10 cellular contexts compared by ENCODE assay signal in the genomic region with DNA sequence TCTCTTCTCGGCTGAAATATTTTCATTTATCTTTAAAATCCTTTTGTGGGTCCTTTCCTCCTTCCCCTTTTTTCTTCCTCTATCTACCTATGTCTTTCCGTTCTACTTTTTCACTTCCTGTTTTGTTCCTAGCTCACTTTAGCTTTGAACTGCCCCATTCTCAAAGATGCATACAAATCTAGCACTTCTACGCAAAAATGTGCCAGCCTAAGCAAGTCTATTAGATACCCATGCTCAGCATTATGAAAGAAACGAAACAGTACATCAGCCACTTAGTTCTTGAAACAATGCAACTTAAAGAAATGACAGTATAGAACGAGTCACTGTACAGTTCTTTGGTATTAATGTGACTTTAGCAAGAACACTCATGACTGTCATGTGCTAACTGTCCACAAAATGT. TPM values are rescaled to one million over a fixed set of nuclear protein-coding genes. Genes with fewer than 3 reads are reported as not detected.
DNase-seq lines count a peak whose midpoint lies in the region; ATAC-seq, FAIRE-seq and TF ChIP-seq lines count a peak whose summit lies in the region.
"Had no signal": no experiment of that assay in that cellular context is flagged by ENCODE, and none has a peak within 500 bp of the region (broad histone marks: within the 10 kb centered on the region; RNA-seq: fewer than 3 reads in every experiment).

No MANE protein-coding gene starts in this region.

- H3K4me1 Mint-ChIP-seq in memory B cell: peaks cover 44% of the 10 kb centered on the region

- H3K9me3 ChIP-seq in kidney (ENCODE audit: control insufficient read depth in 1 of 2, low read length in 2 of 2) (no peaks in the 10 kb centered on the region), small intestine (ENCODE audit: control insufficient read depth, low read depth) (no peaks in the 10 kb centered on the region)

- no peaks in the 10 kb centered on the region for H3K36me3 ChIP-seq in kidney (ENCODE audit: control insufficient read depth in 1 of 2, insufficient read depth in 2 of 2, low read length in 2 of 2)
- H3K36me3 ChIP-seq in small intestine (ENCODE audit: control insufficient read depth in 2 of 2, insufficient read depth in 2 of 2, low read length in 2 of 2): no peaks in the 10 kb centered on the region

- peak; percentile 85 for DNase-seq in KBM-7
- DNase-seq in memory B cell (ENCODE audit: low spot score in 2 of 2): peak in 1 of 2 donors; percentile 57
- DNase-seq in DMS53 treated with DMSO at 0.1 percent for 48 hours (lab: John Stamatoyannopoulos, UW; ENCODE audit: unreplicated experiment): no peak
- DNase-seq in AG08395 (ENCODE audit: low spot score): no peak
- no peak for DNase-seq in kidney
- no peak for DNase-seq in small intestine
- DNase-seq: activated T-cell treated with anti-CD3 and anti-CD28 coated beads, Interleukin-2, amount 50 U/mL, for 48 hours had no signal

- H3K9me3 Mint-ChIP-seq in memory B cell: peaks cover 2% of the 10 kb centered on the region

- H3K27ac ChIP-seq in kidney (ENCODE audit: low read depth in 2 of 2, low read length in 2 of 2): no peak overlapping the region
- no peak overlapping the region for H3K27ac ChIP-seq in small intestine (ENCODE audit: low read depth in 1 of 2, low read length in 1 of 2)
- H3K27ac ChIP-seq: epithelial cell of prostate had no signal

- H3K27ac Mint-ChIP-seq in memory B cell: peak overlapping the region; percentile 15

- H3K4me3 ChIP-seq in kidney (ENCODE audit: low read length in 2 of 2) (no peak overlapping the region), small intestine (ENCODE audit: low read depth in 1 of 2, low read length in 2 of 2) (no peak overlapping the region)

- in situ Hi-C loops in KBM-7 (cut with MboI; ENCODE audit: low pct_unique_long_range_greater_than_20kb, low sequenced_read_pairs): no loop called here

- ATAC-seq in GM18861 (IDR thresholded peaks at IDR 0.05; ENCODE audit: unreplicated experiment) (peak; percentile 38), HG02610 (IDR thresholded peaks at IDR 0.05; ENCODE audit: unreplicated experiment) (peak; percentile 56), memory B cell (ENCODE audit: low read depth) (peak; percentile 83)

- FAIRE-seq in kidney (lab: Jason Lieb, UNC) (no peak), small intestine (lab: Jason Lieb, UNC) (no peak)

- WGBS in small intestine, 3 donors: 73 to 85% (median 81%) methylated on average over 5 of the region's 5 CpGs

- no peaks in the 10 kb centered on the region for H3K27me3 ChIP-seq in small intestine (ENCODE audit: control insufficient read depth in 2 of 2, insufficient read depth in 2 of 2, low read length in 2 of 2)

- peaks cover 2% of the 10 kb centered on the region for H3K36me3 Mint-ChIP-seq in memory B cell

- H3K9ac ChIP-seq in kidney (ENCODE audit: low read length in 2 of 2): no peak overlapping the region

- H3K27me3 Mint-ChIP-seq in memory B cell: no peaks in the 10 kb centered on the region

- intact Hi-C loops in kidney (cut with DNase I): no loop called here

- peak overlapping the region; percentile 19 for H3K4me3 Mint-ChIP-seq in memory B cell

- no peak for TF ChIP-seq CTCF in kidney (IDR thresholded peaks at IDR 0.05; ENCODE audit: borderline replicate concordance, extremely low read depth, insufficient read depth)

- no peaks in the 10 kb centered on the region for H3K4me1 ChIP-seq in kidney (ENCODE audit: control insufficient read depth in 1 of 2, insufficient read depth in 1 of 2, low read depth in 1 of 2, low read length in 2 of 2)
- no peaks in the 10 kb centered on the region for H3K4me1 ChIP-seq in small intestine (ENCODE audit: control insufficient read depth in 2 of 2, insufficient read depth in 1 of 2, low read depth in 1 of 2, low read length in 1 of 2)

RNA-seq across cellular contexts. Expression of a gene that starts 47.3 kb away (rescaled TPM):
- total RNA-seq in kidney: 61.9 TPM
- polyA plus RNA-seq in kidney (ENCODE audit: insufficient read depth, low read depth, low replicate concordance) (14.0 TPM), small intestine (10 to 100 TPM; 18.1 to 32.5 (median 20.0) TPM)
